In the genomic region with DNA sequence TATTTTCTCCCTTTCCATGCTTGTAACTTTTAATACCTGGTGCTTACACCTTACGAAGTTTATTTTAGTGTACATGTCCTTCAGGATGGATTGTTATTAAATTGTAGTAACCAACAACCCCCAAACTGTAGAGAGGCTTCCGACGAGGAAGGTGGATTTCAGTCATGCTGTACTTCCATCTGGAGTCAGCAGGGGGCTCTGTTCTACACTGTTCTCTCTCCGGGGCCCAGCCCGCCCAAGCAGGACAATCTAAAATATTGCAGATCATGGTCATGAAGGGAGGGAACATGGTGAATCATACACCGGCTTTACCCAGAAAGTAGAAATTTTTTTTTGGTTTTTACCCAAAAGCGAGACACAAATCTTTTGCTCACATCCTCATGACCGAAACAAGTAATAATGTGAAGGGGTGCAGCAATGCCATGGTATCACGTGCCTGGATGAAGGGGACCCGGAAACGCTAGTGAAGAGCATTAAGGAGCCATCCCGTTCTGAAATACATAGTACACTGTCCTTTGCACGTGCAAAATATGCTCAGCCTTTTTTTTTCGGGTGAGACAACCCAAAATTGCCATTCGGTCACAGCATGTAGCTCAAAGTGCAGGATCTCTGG, we compare ENCODE assay signal across 8 cellular contexts.
DNase-seq lines count a peak whose midpoint lies in the region; TF ChIP-seq lines count a peak whose summit lies in the region.

No MANE protein-coding gene starts in this region.

- TF ChIP-seq CTCF in GM12864 (IDR thresholded peaks at IDR 0.05; ENCODE audit: low read depth, low read length, missing control alignments) (peak; percentile 80), LNCAP (IDR thresholded peaks at IDR 0.05) (peak; percentile 77), breast epithelium (IDR thresholded peaks at IDR 0.05) (peak; percentile 79 to 83 (median 83))

- H3K9me3 ChIP-seq in breast epithelium, result no peaks in the 10 kb centered on the region

- TF ChIP-seq POLR2A in breast epithelium (IDR thresholded peaks at IDR 0.05), result no peak

- H3K4me3 ChIP-seq in GM12864 (ENCODE audit: low read depth, low read length) (no peak overlapping the region), breast epithelium (no peak overlapping the region)

- H3K27me3 ChIP-seq in breast epithelium, result no peaks in the 10 kb centered on the region

- H3K4me1 ChIP-seq in breast epithelium, result no peaks in the 10 kb centered on the region

- peak; percentile 5 for DNase-seq in GM12864 (ENCODE audit: low read depth)
- DNase-seq in H4 (ENCODE audit: low spot score), result peak; percentile 72
- peak; percentile 57 for DNase-seq in UCSD-AML1 (lab: John Stamatoyannopoulos, UW; ENCODE audit: unreplicated experiment)
- peak; percentile 56 to 61 for DNase-seq in breast epithelium (ENCODE audit: low spot score in 2 of 2)
- peak; percentile 56 for DNase-seq in iris pigment epithelial cell (ENCODE audit: low read depth)
- peak; percentile 30 to 45 for DNase-seq in stimulated activated CD4-positive, alpha-beta T cell treated with anti-CD3 and anti-CD28 coated beads, Interleukin-15, amount 100 ng/mL, for 48 hours (ENCODE audit: low read depth in 2 of 2)
- DNase-seq in cortex of kidney (lab: John Stamatoyannopoulos, UW), result no peak

- H3K36me3 ChIP-seq in breast epithelium, result no peaks in the 10 kb centered on the region

- intact Hi-C loops in breast epithelium (cut with DNase I; ENCODE audit: low total_unique reads), result loop anchor here (10.0 kb wide), 1 partner anchor 887 kb away; the partner anchor contains the start of gene EPHA4

- no peak overlapping the region for H3K27ac ChIP-seq in breast epithelium
